Comparison of ENCODE assay signal across 32 cellular contexts in genomic region chr6:38984723-38985122, GRCh38.
"Had no signal": no experiment of that assay in that cellular context is flagged by ENCODE, and none has a peak within 500 bp of the region (broad histone marks: within the 10 kb centered on the region; RNA-seq: fewer than 3 reads in every experiment).

No MANE protein-coding gene starts in this region.

- H3K4me1 ChIP-seq: ascending aorta, breast epithelium, colonic mucosa, esophagus squamous epithelium, gastroesophageal sphincter had no signal

- H3K27me3 ChIP-seq: ascending aorta, breast epithelium, colonic mucosa had no signal

- H3K4me3 Mint-ChIP-seq: activated CD4-positive, alpha-beta memory T cell treated with anti-CD3 and anti-CD28 coated beads, Interleukin-2, amount 10 ng/mL, durations not matched to agents 7 days and 5 days; activated CD4-positive, alpha-beta T cell treated with anti-CD3 and anti-CD28 coated beads, Interleukin-2, amount 10 ng/mL, durations not matched to agents 7 days and 5 days; activated naive CD4-positive, alpha-beta T cell treated with anti-CD3 and anti-CD28 coated beads, Interleukin-2, amount 10 ng/mL, durations not matched to agents 7 days and 5 days; activated naive CD8-positive, alpha-beta T cell treated with anti-CD3 and anti-CD28 coated beads, Interleukin-2, amount 10 ng/mL, durations not matched to agents 7 days and 5 days; activated T-cell treated with anti-CD3 and anti-CD28 coated beads, Interleukin-2, amount 50 U/mL, for 24 hours; activated T-cell treated with anti-CD3 and anti-CD28 coated beads, Interleukin-2, amount 50 U/mL, for 72 hours; brain; T-cell; T-helper 17 cell; T-helper 2 cell treated with Interferon-gamma antibody and Interleukin-4, amounts not matched to agents 5 μg/mL and 100 μg/mL, for 36 hours had no signal

- DNase-seq: activated CD4-positive, alpha-beta memory T cell treated with anti-CD3 and anti-CD28 coated beads, Interleukin-2, amount 10 ng/mL, durations not matched to agents 7 days and 5 days; activated CD4-positive, alpha-beta T cell treated with anti-CD3 and anti-CD28 coated beads for 4 hours; activated CD4-positive, alpha-beta T cell treated with anti-CD3 and anti-CD28 coated beads, Interleukin-2, amount 10 ng/mL, durations not matched to agents 7 days and 5 days; activated CD4-positive, alpha-beta T cell treated with anti-CD3 and anti-CD28 coated beads, Interleukin-2, amount 50 U/mL, for 4 hours; activated CD4-positive, CD25-positive, alpha-beta regulatory T cell; activated CD4-positive, CD25-positive, alpha-beta regulatory T cell treated with anti-CD3 and anti-CD28 coated beads, Interleukin-2, amount 50 U/mL, for 72 hours; activated CD8-positive, alpha-beta memory T cell treated with anti-CD3 and anti-CD28 coated beads, Interleukin-2, amount 50 U/mL, for 48 hours; activated gamma-delta T cell; activated naive CD4-positive, alpha-beta T cell; activated naive CD4-positive, alpha-beta T cell treated with anti-CD3 and anti-CD28 coated beads, Interleukin-2, amount 10 ng/mL, durations not matched to agents 7 days and 5 days; activated naive CD8-positive, alpha-beta T cell treated with anti-CD3 and anti-CD28 coated beads, Interleukin-2, amount 10 ng/mL, durations not matched to agents 7 days and 5 days; activated T-cell treated with anti-CD3 and anti-CD28 coated beads for 4 hours; activated T-cell treated with anti-CD3 and anti-CD28 coated beads, Interleukin-2, amount 50 U/mL, for 24 hours; activated T-cell treated with anti-CD3 and anti-CD28 coated beads, Interleukin-2, amount 50 U/mL, for 72 hours; central memory CD4-positive, alpha-beta T cell; cerebellar nuclear complex; colonic mucosa; effector CD8-positive, alpha-beta T cell; esophagus squamous epithelium; foreskin melanocyte; T-cell; T-helper 17 cell; T1000; WERI-Rb-1 had no signal

- H3K4me1 Mint-ChIP-seq: activated CD4-positive, alpha-beta memory T cell treated with anti-CD3 and anti-CD28 coated beads, Interleukin-2, amount 10 ng/mL, durations not matched to agents 7 days and 5 days; activated CD4-positive, alpha-beta T cell treated with anti-CD3 and anti-CD28 coated beads, Interleukin-2, amount 10 ng/mL, durations not matched to agents 7 days and 5 days; activated naive CD4-positive, alpha-beta T cell treated with anti-CD3 and anti-CD28 coated beads, Interleukin-2, amount 10 ng/mL, durations not matched to agents 7 days and 5 days; activated naive CD8-positive, alpha-beta T cell treated with anti-CD3 and anti-CD28 coated beads, Interleukin-2, amount 10 ng/mL, durations not matched to agents 7 days and 5 days; brain; T-cell; T-helper 17 cell had no signal

- H3K36me3 Mint-ChIP-seq: activated naive CD4-positive, alpha-beta T cell treated with anti-CD3 and anti-CD28 coated beads, Interleukin-2, amount 10 ng/mL, durations not matched to agents 7 days and 5 days; activated naive CD4-positive, alpha-beta T cell treated with anti-CD3 and anti-CD28 coated beads, Interleukin-2, amount 50 U/mL, for 72 hours; activated naive CD8-positive, alpha-beta T cell treated with anti-CD3 and anti-CD28 coated beads, Interleukin-2, amount 10 ng/mL, durations not matched to agents 7 days and 5 days; brain; T-cell had no signal

- H3K9me3 Mint-ChIP-seq: activated CD4-positive, alpha-beta memory T cell treated with anti-CD3 and anti-CD28 coated beads, Interleukin-2, amount 10 ng/mL, durations not matched to agents 7 days and 5 days; activated CD4-positive, alpha-beta T cell treated with anti-CD3 and anti-CD28 coated beads, Interleukin-2, amount 10 ng/mL, durations not matched to agents 7 days and 5 days; activated naive CD4-positive, alpha-beta T cell treated with anti-CD3 and anti-CD28 coated beads, Interleukin-2, amount 10 ng/mL, durations not matched to agents 7 days and 5 days; activated naive CD4-positive, alpha-beta T cell treated with anti-CD3 and anti-CD28 coated beads, Interleukin-2, amount 50 U/mL, for 72 hours; activated naive CD8-positive, alpha-beta T cell treated with anti-CD3 and anti-CD28 coated beads, Interleukin-2, amount 10 ng/mL, durations not matched to agents 7 days and 5 days; activated T-cell treated with anti-CD3 and anti-CD28 coated beads, Interleukin-2, amount 50 U/mL, for 24 hours; activated T-cell treated with anti-CD3 and anti-CD28 coated beads, Interleukin-2, amount 50 U/mL, for 72 hours; brain; T-cell; T-helper 2 cell treated with Interferon-gamma antibody and Interleukin-4, amounts not matched to agents 5 μg/mL and 100 μg/mL, for 36 hours had no signal

- H3K4me3 ChIP-seq: ascending aorta, breast epithelium, cardiac muscle cell, colonic mucosa, esophagus squamous epithelium, gastroesophageal sphincter had no signal

- H3K9me3 ChIP-seq: ascending aorta, breast epithelium, colonic mucosa, esophagus squamous epithelium, gastroesophageal sphincter had no signal

- H3K27ac Mint-ChIP-seq: activated CD4-positive, alpha-beta memory T cell treated with anti-CD3 and anti-CD28 coated beads, Interleukin-2, amount 10 ng/mL, durations not matched to agents 7 days and 5 days; activated CD4-positive, alpha-beta T cell treated with anti-CD3 and anti-CD28 coated beads, Interleukin-2, amount 10 ng/mL, durations not matched to agents 7 days and 5 days; activated naive CD4-positive, alpha-beta T cell treated with anti-CD3 and anti-CD28 coated beads, Interleukin-2, amount 10 ng/mL, durations not matched to agents 7 days and 5 days; activated naive CD4-positive, alpha-beta T cell treated with anti-CD3 and anti-CD28 coated beads, Interleukin-2, amount 50 U/mL, for 72 hours; activated naive CD8-positive, alpha-beta T cell treated with anti-CD3 and anti-CD28 coated beads, Interleukin-2, amount 10 ng/mL, durations not matched to agents 7 days and 5 days; activated T-cell treated with anti-CD3 and anti-CD28 coated beads, Interleukin-2, amount 50 U/mL, for 24 hours; activated T-cell treated with anti-CD3 and anti-CD28 coated beads, Interleukin-2, amount 50 U/mL, for 72 hours; brain; T-cell; T-helper 17 cell; T-helper 2 cell treated with Interferon-gamma antibody and Interleukin-4, amounts not matched to agents 5 μg/mL and 100 μg/mL, for 36 hours had no signal

- H3K36me3 ChIP-seq: ascending aorta, breast epithelium, cardiac muscle cell, colonic mucosa, esophagus squamous epithelium, gastroesophageal sphincter, WERI-Rb-1 had no signal

- H3K27ac ChIP-seq: ascending aorta, breast epithelium, cardiac muscle cell, colonic mucosa, epithelial cell of prostate, esophagus squamous epithelium, gastroesophageal sphincter, WERI-Rb-1 had no signal
